ENCODE assay signal across 1 cellular context in the genomic region with DNA sequence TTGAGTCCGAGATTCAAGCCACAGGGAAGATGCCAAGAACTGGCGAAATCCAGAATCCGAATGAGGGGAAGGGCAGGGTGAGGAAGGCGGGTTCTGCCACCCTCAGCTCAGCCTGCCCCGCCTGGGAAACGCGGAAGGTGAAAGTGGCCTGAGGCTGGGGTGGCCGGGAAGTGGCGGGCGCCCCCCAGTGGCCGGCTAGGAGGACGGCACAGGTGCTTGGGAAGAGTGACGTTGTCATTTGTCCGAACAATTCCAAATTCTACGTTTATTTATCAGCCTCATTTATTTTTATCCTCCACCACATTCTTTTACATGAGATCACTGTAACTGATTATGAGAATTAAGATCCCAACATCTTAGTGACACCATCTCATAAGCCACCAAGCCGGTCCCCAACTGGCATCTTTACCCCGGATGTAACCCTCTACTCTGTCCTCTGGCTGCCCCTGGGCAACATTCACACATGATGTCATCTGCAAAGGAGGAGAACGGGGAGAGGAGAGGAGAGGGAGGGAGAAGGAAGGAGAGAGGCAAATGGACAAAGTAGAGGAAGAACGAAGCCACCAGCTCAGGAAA.
TF ChIP-seq lines count a peak whose summit lies in the region.

No MANE protein-coding gene starts in this region.

TF ChIP-seq in WTC11, 78 proteins besides CTCF, POLR2A, EP300 and RAD21 (continued from another document):
- TF ChIP-seq, protein P1, sequence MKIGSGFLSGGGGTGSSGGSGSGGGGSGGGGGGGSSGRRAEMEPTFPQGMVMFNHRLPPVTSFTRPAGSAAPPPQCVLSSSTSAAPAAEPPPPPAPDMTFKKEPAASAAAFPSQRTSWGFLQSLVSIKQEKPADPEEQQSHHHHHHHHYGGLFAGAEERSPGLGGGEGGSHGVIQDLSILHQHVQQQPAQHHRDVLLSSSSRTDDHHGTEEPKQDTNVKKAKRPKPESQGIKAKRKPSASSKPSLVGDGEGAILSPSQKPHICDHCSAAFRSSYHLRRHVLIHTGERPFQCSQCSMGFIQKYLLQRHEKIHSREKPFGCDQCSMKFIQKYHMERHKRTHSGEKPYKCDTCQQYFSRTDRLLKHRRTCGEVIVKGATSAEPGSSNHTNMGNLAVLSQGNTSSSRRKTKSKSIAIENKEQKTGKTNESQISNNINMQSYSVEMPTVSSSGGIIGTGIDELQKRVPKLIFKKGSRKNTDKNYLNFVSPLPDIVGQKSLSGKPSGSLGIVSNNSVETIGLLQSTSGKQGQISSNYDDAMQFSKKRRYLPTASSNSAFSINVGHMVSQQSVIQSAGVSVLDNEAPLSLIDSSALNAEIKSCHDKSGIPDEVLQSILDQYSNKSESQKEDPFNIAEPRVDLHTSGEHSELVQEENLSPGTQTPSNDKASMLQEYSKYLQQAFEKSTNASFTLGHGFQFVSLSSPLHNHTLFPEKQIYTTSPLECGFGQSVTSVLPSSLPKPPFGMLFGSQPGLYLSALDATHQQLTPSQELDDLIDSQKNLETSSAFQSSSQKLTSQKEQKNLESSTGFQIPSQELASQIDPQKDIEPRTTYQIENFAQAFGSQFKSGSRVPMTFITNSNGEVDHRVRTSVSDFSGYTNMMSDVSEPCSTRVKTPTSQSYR (CRISPR knock-in tag; IDR thresholded peaks at IDR 0.05): no peak
- 0 out of 2 replicates have a peak, but pooled peaks have one; percentile 53 for TF ChIP-seq GTF2I (CRISPR knock-in tag; conservative IDR thresholded peaks at IDR 0.05)
- TF ChIP-seq ETV6 (CRISPR knock-in tag; IDR thresholded peaks at IDR 0.05): 0 out of 2 replicates have a peak, but pooled peaks have one; percentile 35
- TF ChIP-seq, protein P2, sequence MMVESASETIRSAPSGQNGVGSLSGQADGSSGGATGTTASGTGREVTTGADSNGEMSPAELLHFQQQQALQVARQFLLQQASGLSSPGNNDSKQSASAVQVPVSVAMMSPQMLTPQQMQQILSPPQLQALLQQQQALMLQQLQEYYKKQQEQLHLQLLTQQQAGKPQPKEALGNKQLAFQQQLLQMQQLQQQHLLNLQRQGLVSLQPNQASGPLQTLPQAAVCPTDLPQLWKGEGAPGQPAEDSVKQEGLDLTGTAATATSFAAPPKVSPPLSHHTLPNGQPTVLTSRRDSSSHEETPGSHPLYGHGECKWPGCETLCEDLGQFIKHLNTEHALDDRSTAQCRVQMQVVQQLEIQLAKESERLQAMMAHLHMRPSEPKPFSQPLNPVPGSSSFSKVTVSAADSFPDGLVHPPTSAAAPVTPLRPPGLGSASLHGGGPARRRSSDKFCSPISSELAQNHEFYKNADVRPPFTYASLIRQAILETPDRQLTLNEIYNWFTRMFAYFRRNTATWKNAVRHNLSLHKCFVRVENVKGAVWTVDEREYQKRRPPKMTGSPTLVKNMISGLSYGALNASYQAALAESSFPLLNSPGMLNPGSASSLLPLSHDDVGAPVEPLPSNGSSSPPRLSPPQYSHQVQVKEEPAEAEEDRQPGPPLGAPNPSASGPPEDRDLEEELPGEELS (CRISPR knock-in tag; IDR thresholded peaks at IDR 0.05): no peak
- TF ChIP-seq IRF2 (CRISPR knock-in tag; IDR thresholded peaks at IDR 0.05; ENCODE audit: borderline replicate concordance, low read depth): no peak
- TF ChIP-seq SOX15 (CRISPR knock-in tag; IDR thresholded peaks at IDR 0.05): no peak
- peak; percentile 100 for TF ChIP-seq ZNF121 (CRISPR knock-in tag; IDR thresholded peaks at IDR 0.05)
- no peak for TF ChIP-seq ESRRA (CRISPR knock-in tag; IDR thresholded peaks at IDR 0.05; ENCODE audit: borderline replicate concordance)
- 0 out of 2 replicates have a peak, but pooled peaks have one; percentile 25 for TF ChIP-seq ERG (CRISPR knock-in tag; IDR thresholded peaks at IDR 0.05)
- TF ChIP-seq GABPB1 (CRISPR knock-in tag; IDR thresholded peaks at IDR 0.05): peak; percentile 15; the same call in 1 of the 2 replicates
- no peak for TF ChIP-seq ATF6 (CRISPR knock-in tag; IDR thresholded peaks at IDR 0.05)
- TF ChIP-seq ATF2 (CRISPR knock-in tag; IDR thresholded peaks at IDR 0.05; ENCODE audit: borderline replicate concordance, low read depth): no peak
- no peak for TF ChIP-seq KAT7 (CRISPR knock-in tag; IDR thresholded peaks at IDR 0.05; ENCODE audit: borderline replicate concordance)
- no peak for TF ChIP-seq TEAD4 (CRISPR knock-in tag; IDR thresholded peaks at IDR 0.05)
- no peak for TF ChIP-seq ZNF423 (CRISPR knock-in tag; IDR thresholded peaks at IDR 0.05)
- TF ChIP-seq CBFB (CRISPR knock-in tag; IDR thresholded peaks at IDR 0.05; ENCODE audit: low read depth): no peak
- no peak for TF ChIP-seq FOXJ3 (CRISPR knock-in tag; IDR thresholded peaks at IDR 0.05; ENCODE audit: borderline replicate concordance)
- TF ChIP-seq, protein P3, sequence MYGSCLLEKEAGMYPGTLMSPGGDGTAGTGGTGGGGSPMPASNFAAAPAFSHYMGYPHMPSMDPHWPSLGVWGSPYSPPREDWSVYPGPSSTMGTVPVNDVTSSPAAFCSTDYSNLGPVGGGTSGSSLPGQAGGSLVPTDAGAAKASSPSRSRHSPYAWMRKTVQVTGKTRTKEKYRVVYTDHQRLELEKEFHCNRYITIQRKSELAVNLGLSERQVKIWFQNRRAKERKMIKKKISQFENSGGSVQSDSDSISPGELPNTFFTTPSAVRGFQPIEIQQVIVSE (CRISPR knock-in tag; IDR thresholded peaks at IDR 0.05; ENCODE audit: borderline replicate concordance): no peak
- TF ChIP-seq, protein P4, sequence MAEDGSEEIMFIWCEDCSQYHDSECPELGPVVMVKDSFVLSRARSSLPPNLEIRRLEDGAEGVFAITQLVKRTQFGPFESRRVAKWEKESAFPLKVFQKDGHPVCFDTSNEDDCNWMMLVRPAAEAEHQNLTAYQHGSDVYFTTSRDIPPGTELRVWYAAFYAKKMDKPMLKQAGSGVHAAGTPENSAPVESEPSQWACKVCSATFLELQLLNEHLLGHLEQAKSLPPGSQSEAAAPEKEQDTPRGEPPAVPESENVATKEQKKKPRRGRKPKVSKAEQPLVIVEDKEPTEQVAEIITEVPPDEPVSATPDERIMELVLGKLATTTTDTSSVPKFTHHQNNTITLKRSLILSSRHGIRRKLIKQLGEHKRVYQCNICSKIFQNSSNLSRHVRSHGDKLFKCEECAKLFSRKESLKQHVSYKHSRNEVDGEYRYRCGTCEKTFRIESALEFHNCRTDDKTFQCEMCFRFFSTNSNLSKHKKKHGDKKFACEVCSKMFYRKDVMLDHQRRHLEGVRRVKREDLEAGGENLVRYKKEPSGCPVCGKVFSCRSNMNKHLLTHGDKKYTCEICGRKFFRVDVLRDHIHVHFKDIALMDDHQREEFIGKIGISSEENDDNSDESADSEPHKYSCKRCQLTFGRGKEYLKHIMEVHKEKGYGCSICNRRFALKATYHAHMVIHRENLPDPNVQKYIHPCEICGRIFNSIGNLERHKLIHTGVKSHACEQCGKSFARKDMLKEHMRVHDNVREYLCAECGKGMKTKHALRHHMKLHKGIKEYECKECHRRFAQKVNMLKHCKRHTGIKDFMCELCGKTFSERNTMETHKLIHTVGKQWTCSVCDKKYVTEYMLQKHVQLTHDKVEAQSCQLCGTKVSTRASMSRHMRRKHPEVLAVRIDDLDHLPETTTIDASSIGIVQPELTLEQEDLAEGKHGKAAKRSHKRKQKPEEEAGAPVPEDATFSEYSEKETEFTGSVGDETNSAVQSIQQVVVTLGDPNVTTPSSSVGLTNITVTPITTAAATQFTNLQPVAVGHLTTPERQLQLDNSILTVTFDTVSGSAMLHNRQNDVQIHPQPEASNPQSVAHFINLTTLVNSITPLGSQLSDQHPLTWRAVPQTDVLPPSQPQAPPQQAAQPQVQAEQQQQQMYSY (CRISPR knock-in tag; IDR thresholded peaks at IDR 0.05): 0 out of 2 replicates have a peak, but pooled peaks have one; percentile 24
- TF ChIP-seq ATF1 (CRISPR knock-in tag; IDR thresholded peaks at IDR 0.05): no peak
- no peak for TF ChIP-seq MLX (CRISPR knock-in tag; IDR thresholded peaks at IDR 0.05)
- no peak for TF ChIP-seq NFATC4 (CRISPR knock-in tag; IDR thresholded peaks at IDR 0.05)
- TF ChIP-seq, protein P5, sequence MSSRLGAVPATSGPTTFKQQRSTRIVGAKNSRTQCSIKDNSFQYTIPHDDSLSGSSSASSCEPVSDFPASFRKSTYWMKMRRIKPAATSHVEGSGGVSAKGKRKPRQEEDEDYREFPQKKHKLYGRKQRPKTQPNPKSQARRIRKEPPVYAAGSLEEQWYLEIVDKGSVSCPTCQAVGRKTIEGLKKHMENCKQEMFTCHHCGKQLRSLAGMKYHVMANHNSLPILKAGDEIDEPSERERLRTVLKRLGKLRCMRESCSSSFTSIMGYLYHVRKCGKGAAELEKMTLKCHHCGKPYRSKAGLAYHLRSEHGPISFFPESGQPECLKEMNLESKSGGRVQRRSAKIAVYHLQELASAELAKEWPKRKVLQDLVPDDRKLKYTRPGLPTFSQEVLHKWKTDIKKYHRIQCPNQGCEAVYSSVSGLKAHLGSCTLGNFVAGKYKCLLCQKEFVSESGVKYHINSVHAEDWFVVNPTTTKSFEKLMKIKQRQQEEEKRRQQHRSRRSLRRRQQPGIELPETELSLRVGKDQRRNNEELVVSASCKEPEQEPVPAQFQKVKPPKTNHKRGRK (CRISPR knock-in tag; IDR thresholded peaks at IDR 0.05; ENCODE audit: borderline replicate concordance): no peak
- TF ChIP-seq, protein P6, sequence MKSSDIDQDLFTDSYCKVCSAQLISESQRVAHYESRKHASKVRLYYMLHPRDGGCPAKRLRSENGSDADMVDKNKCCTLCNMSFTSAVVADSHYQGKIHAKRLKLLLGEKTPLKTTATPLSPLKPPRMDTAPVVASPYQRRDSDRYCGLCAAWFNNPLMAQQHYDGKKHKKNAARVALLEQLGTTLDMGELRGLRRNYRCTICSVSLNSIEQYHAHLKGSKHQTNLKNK (CRISPR knock-in tag; IDR thresholded peaks at IDR 0.05): no peak
- TF ChIP-seq TEAD1 (CRISPR knock-in tag; IDR thresholded peaks at IDR 0.05): no peak
- TF ChIP-seq NR2C2 (CRISPR knock-in tag; IDR thresholded peaks at IDR 0.05): no peak
- TF ChIP-seq CREM (CRISPR knock-in tag; IDR thresholded peaks at IDR 0.05): no peak
- no peak for TF ChIP-seq SP1 (CRISPR knock-in tag; conservative IDR thresholded peaks at IDR 0.05)
- no peak for TF ChIP-seq ZNF317 (CRISPR knock-in tag; IDR thresholded peaks at IDR 0.05; ENCODE audit: borderline replicate concordance, low read depth)
- TF ChIP-seq EMX1 (CRISPR knock-in tag; IDR thresholded peaks at IDR 0.05): no peak
